Comparison of ENCODE assay signal across 8 cellular contexts in genomic region chr20:40251284-40251932, GRCh38.
DNase-seq lines count a peak whose midpoint lies in the region; ATAC-seq and TF ChIP-seq lines count a peak whose summit lies in the region.

No MANE protein-coding gene starts in this region.

- H3K4me3 ChIP-seq in endodermal cell (ENCODE audit: low read length) (peak overlapping the region; percentile 23), retinal pigment epithelial cell (ENCODE audit: low read length) (no peak overlapping the region)

- peaks cover 9% of the 10 kb centered on the region for H3K9me3 ChIP-seq in endodermal cell (ENCODE audit: control insufficient read depth, low read length)

- no peaks in the 10 kb centered on the region for H3K27me3 Mint-ChIP-seq in endodermal cell (ENCODE audit: insufficient read depth)

- no peaks in the 10 kb centered on the region for H3K27me3 ChIP-seq in endodermal cell (ENCODE audit: control insufficient read depth, insufficient read depth, low read length, poor library complexity, severe bottlenecking)

- peaks cover 8% of the 10 kb centered on the region for H3K9me3 Mint-ChIP-seq in endodermal cell

- WGBS in endodermal cell (ENCODE audit: insufficient coverage in 1 of 2, insufficient read length in 1 of 2), 2 experiments = 50 to 80% methylated on average over 3 to 9 of the region's 9 CpGs

- no peaks in the 10 kb centered on the region for H3K36me3 ChIP-seq in endodermal cell (ENCODE audit: control insufficient read depth, insufficient read depth, low read length)

- no peak for ATAC-seq in HG03045 (IDR thresholded peaks at IDR 0.05; ENCODE audit: unreplicated experiment)

- peaks cover 17% of the 10 kb centered on the region for H3K36me3 Mint-ChIP-seq in endodermal cell (ENCODE audit: low read depth)

- DNase-seq in NCI-H524 (lab: John Stamatoyannopoulos, UW) (peak; percentile 14 to 64), NCI-H524 treated with DMSO at 0.1 percent for 48 hours (lab: John Stamatoyannopoulos, UW) (no peak), NCI-H2196 treated with DMSO at 0.1 percent for 48 hours (lab: John Stamatoyannopoulos, UW; ENCODE audit: unreplicated experiment) (peak; percentile 4), endodermal cell (peak; percentile 88), retinal pigment epithelial cell (ENCODE audit: low read depth) (no peak), NCI-H345 treated with DMSO at 0.1 percent for 48 hours (lab: John Stamatoyannopoulos, UW; ENCODE audit: unreplicated experiment) (no peak), NCI-H2081 (lab: John Stamatoyannopoulos, UW) (no peak)

- H3K9ac ChIP-seq in endodermal cell (ENCODE audit: extremely low read depth, low read length, poor library complexity, severe bottlenecking) = no peak overlapping the region

- H3K27ac ChIP-seq in endodermal cell (ENCODE audit: low read depth, low read length) = no peak overlapping the region

- no peak overlapping the region for H3K4me3 Mint-ChIP-seq in endodermal cell

- H3K27ac Mint-ChIP-seq in endodermal cell = no peak overlapping the region

- H3K4me1 Mint-ChIP-seq in endodermal cell = peaks cover 12% of the 10 kb centered on the region

- no peaks in the 10 kb centered on the region for H3K4me1 ChIP-seq in endodermal cell (ENCODE audit: control insufficient read depth, insufficient read depth, low read length)

- TF ChIP-seq CTCF in endodermal cell (conservative IDR thresholded peaks at IDR 0.05) = peak; percentile 80
- peak; percentile 2 for TF ChIP-seq CTCF in retinal pigment epithelial cell (conservative IDR thresholded peaks at IDR 0.05; ENCODE audit: low read depth, low read length)

Comparison
In these comparisons a context has a peak if more than half of its experiments do, and no peak if none do; other contexts are left out.
1. DNase-seq: peak in NCI-H524 (2 of 2), NCI-H2196 treated with DMSO at 0.1 percent for 48 hours (single experiment) and endodermal cell (single experiment); none in NCI-H524 treated with DMSO at 0.1 percent for 48 hours (single experiment), retinal pigment epithelial cell (single experiment), NCI-H345 treated with DMSO at 0.1 percent for 48 hours (single experiment) and NCI-H2081 (0 of 2).